In the genomic region with DNA sequence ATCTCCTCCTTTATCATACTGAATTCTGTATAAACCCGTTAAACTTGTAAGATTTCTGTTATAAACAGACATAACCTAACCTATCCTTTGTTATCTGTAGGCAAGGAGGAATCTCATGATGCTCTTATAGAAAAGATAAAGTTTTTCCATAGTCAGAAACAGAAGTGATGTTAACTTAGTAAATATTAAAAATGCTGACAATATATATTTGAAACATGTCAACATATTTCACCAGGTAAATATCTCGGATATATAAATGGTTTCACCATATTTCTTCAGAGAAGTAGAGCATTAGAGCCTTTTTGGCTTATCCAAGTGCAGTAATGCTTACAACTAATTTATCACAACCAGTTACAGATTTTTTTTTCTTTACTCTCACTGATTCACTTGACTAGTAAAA, we compare ENCODE assay signal across 27 cellular contexts.
"Had no signal": no experiment of that assay in that cellular context is flagged by ENCODE, and none has a peak within 500 bp of the region (broad histone marks: within the 10 kb centered on the region; RNA-seq: fewer than 3 reads in every experiment).

No MANE protein-coding gene starts in this region.

- H3K27me3 ChIP-seq: stomach, suprapubic skin, testis, thyroid gland, tibial artery, tibial nerve, transverse colon, upper lobe of left lung, upper lobe of right lung, uterus, vagina had no signal

- DNase-seq: stimulated activated CD4-positive, alpha-beta T cell treated with anti-CD3 and anti-CD28 coated beads, Interleukin-2, amount 100 ng/mL, for 48 hours; stimulated activated CD4-positive, alpha-beta T cell treated with anti-CD3 and anti-CD28 coated beads, Interleukin-4, amount 100 ng/mL, for 1 hour; stimulated activated CD4-positive, alpha-beta T cell treated with anti-CD3 and anti-CD28 coated beads, Interleukin-4, amount 100 ng/mL, for 24 hours; stimulated activated CD4-positive, alpha-beta T cell treated with anti-CD3 and anti-CD28 coated beads, Interleukin-4, amount 100 ng/mL, for 4 hours; stimulated activated CD8-positive, alpha-beta memory T cell treated with anti-CD3 and anti-CD28 coated beads, Interleukin-4, amount 100 ng/mL, for 48 hours; stimulated activated naive B cell treated with anti-CD40 and anti-IgM and Interleukin-4, amounts not matched to agents 10 μg/mL and 1 μg/mL and 100 μg/mL, for 72 hours; stimulated activated naive CD4-positive, alpha-beta T cell; stimulated activated naive CD4-positive, alpha-beta T cell treated with Interleukin-2 at 50 U/mL for 16 hours; stimulated activated naive CD8-positive, alpha-beta T cell treated with anti-CD3 and anti-CD28 coated beads, Interleukin-15, amount 100 ng/mL, for 72 hours; stimulated activated naive CD8-positive, alpha-beta T cell treated with anti-CD3 and anti-CD28 coated beads, Interleukin-15, Interleukin-2, amounts not matched to agents 100 U/mL and 50 U/mL, for 24 hours; stomach; substantia nigra; testis; thyroid gland; tibial artery; transverse colon; trophoblast cell; upper lobe of left lung; upper lobe of right lung; uterus had no signal

- H3K9me3 ChIP-seq: stomach, suprapubic skin, testis, thoracic aorta, thyroid gland, tibial artery, transverse colon, upper lobe of right lung, uterus, vagina had no signal

- FAIRE-seq: urothelium cell line had no signal

- H3K4me1 ChIP-seq: stomach, suprapubic skin, testis, tibial artery, tibial nerve, transverse colon, upper lobe of left lung, upper lobe of right lung, uterus, vagina had no signal

- H3K4me3 ChIP-seq: stomach, suprapubic skin, testis, thoracic aorta, thyroid gland, tibial artery, tibial nerve, transverse colon, upper lobe of left lung, upper lobe of right lung, uterus, vagina had no signal

- ATAC-seq: stimulated activated effector memory CD8-positive, alpha-beta T cell treated with anti-CD3 and anti-CD28 coated beads, Interleukin-12 subunit alpha, Interleukin-12 subunit beta, amount 100 ng/mL, for 72 hours; stimulated activated memory B cell treated with anti-CD40 and anti-IgM and Interleukin-4, amounts not matched to agents 10 μg/mL and 1 μg/mL and 100 μg/mL, for 72 hours; stimulated activated naive B cell treated with anti-CD40 and anti-IgM and Interleukin-4, amounts not matched to agents 10 μg/mL and 1 μg/mL and 100 μg/mL, for 72 hours; stimulated activated naive CD8-positive, alpha-beta T cell treated with anti-CD3 and anti-CD28 coated beads, Interleukin-15, amount 100 ng/mL, for 72 hours; stimulated activated naive CD8-positive, alpha-beta T cell treated with anti-CD3 and anti-CD28 coated beads, Interleukin-15, Interleukin-2, amounts not matched to agents 100 U/mL and 50 U/mL, for 24 hours; upper lobe of right lung had no signal

- H3K36me3 ChIP-seq: stomach, suprapubic skin, thoracic aorta, thyroid gland, tibial artery, tibial nerve, transverse colon, upper lobe of left lung, upper lobe of right lung, uterus, vagina had no signal

- H3K27ac ChIP-seq: stomach, suprapubic skin, testis, thoracic aorta, thyroid gland, tibial artery, tibial nerve, transverse colon, upper lobe of left lung, upper lobe of right lung, uterus, vagina had no signal
